ENCODE assay signal across 27 cellular contexts in the genomic region with DNA sequence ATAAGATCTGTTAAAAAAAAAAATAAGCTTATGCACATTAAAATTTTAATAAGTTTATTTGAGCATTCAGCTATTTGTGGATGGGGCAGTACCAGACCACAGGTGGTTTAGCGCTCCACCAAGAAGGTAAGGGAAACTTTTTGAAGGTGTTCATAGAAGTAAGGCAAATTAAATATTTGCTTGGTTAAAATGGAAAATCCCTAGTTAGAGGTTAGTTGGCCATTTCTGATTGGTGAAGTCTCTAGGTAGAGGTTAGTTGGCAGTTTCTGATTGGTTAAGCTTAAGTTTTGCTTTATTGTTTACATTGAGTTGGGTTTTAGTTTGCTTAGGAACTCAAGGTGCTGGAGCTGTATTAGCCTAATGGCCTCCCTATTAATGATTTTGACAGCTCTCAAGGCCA. TPM values are rescaled to one million over a fixed set of nuclear protein-coding genes. Genes with fewer than 3 reads are reported as not detected.
DNase-seq lines count a peak whose midpoint lies in the region; ATAC-seq and TF ChIP-seq lines count a peak whose summit lies in the region.
"Had no signal": no experiment of that assay in that cellular context is flagged by ENCODE, and none has a peak within 500 bp of the region (broad histone marks: within the 10 kb centered on the region; RNA-seq: fewer than 3 reads in every experiment).

No MANE protein-coding gene starts in this region.

- no peak overlapping the region for H3K4me3 Mint-ChIP-seq in activated CD8-positive, alpha-beta T cell treated with anti-CD3 and anti-CD28 coated beads for 36 hours
- no peak overlapping the region for H3K4me3 Mint-ChIP-seq in activated CD8-positive, alpha-beta T cell treated with anti-CD3 and anti-CD28 coated beads, Interleukin-2, amount 10 ng/mL, durations not matched to agents 7 days and 5 days
- no peak overlapping the region for H3K4me3 Mint-ChIP-seq in mesothelial cell of epicardium
- H3K4me3 Mint-ChIP-seq: activated CD4-positive, alpha-beta memory T cell treated with anti-CD3 and anti-CD28 coated beads for 36 hours; activated naive CD8-positive, alpha-beta T cell treated with anti-CD3 and anti-CD28 coated beads for 36 hours; T-cell had no signal

- H3K27ac ChIP-seq in effector memory CD4-positive, alpha-beta T cell (ENCODE audit: insufficient read depth, low read length, poor library complexity, severe bottlenecking) = no peak overlapping the region
- H3K27ac ChIP-seq: brain microvascular endothelial cell, epithelial cell of prostate, right atrium auricular region, suprapubic skin, VCaP had no signal

- H3K36me3 ChIP-seq in effector memory CD4-positive, alpha-beta T cell (ENCODE audit: control insufficient read depth, insufficient read depth, low read length) = no peaks in the 10 kb centered on the region
- H3K36me3 ChIP-seq: brain microvascular endothelial cell, right atrium auricular region, suprapubic skin had no signal

- peak; percentile 4 for DNase-seq in activated CD8-positive, alpha-beta T cell treated with anti-CD3 and anti-CD28 coated beads for 36 hours
- no peak for DNase-seq in activated CD8-positive, alpha-beta T cell treated with anti-CD3 and anti-CD28 coated beads, Interleukin-2, amount 10 ng/mL, durations not matched to agents 7 days and 5 days
- DNase-seq in omental fat pad (ENCODE audit: low spot score) (no peak), COLO829 (ENCODE audit: low spot score) (no peak), mesothelial cell of epicardium (ENCODE audit: low spot score in 2 of 2, unreplicated experiment in 2 of 2) (no peak)
- DNase-seq in effector memory CD4-positive, alpha-beta T cell = no peak
- DNase-seq: 8988T; activated CD4-positive, alpha-beta memory T cell treated with anti-CD3 and anti-CD28 coated beads for 36 hours; activated naive CD8-positive, alpha-beta T cell treated with anti-CD3 and anti-CD28 coated beads for 36 hours; activated T-cell treated with anti-CD3 and anti-CD28 coated beads, Interleukin-2, amount 50 U/mL, for 48 hours; brain microvascular endothelial cell; C1 segment of cervical spinal cord; cortex of kidney; DMS 273 treated with DMSO at 0.1 percent for 48 hours; GF-D8; H7; Karpas-422; NCI-H1092; SHP77; T-cell had no signal

- H3K27me3 Mint-ChIP-seq in activated CD8-positive, alpha-beta T cell treated with anti-CD3 and anti-CD28 coated beads for 36 hours = peaks cover 9% of the 10 kb centered on the region
- peaks cover 26% of the 10 kb centered on the region for H3K27me3 Mint-ChIP-seq in activated CD8-positive, alpha-beta T cell treated with anti-CD3 and anti-CD28 coated beads, Interleukin-2, amount 10 ng/mL, durations not matched to agents 7 days and 5 days (ENCODE audit: low read depth)
- H3K27me3 Mint-ChIP-seq in mesothelial cell of epicardium (ENCODE audit: low read depth) = no peaks in the 10 kb centered on the region

- H3K4me1 ChIP-seq in effector memory CD4-positive, alpha-beta T cell (ENCODE audit: control insufficient read depth, insufficient read depth, low read length, poor library complexity, severe bottlenecking) = no peaks in the 10 kb centered on the region
- H3K4me1 ChIP-seq: right atrium auricular region had no signal

- intact Hi-C loops in activated CD8-positive, alpha-beta T cell treated with anti-CD3 and anti-CD28 coated beads for 36 hours (cut with micrococcal nuclease) = no loop called here

- no peak overlapping the region for H3K27ac Mint-ChIP-seq in activated CD8-positive, alpha-beta T cell treated with anti-CD3 and anti-CD28 coated beads for 36 hours
- H3K27ac Mint-ChIP-seq in activated CD8-positive, alpha-beta T cell treated with anti-CD3 and anti-CD28 coated beads, Interleukin-2, amount 10 ng/mL, durations not matched to agents 7 days and 5 days = no peak overlapping the region
- no peak overlapping the region for H3K27ac Mint-ChIP-seq in mesothelial cell of epicardium
- H3K27ac Mint-ChIP-seq: activated CD4-positive, alpha-beta memory T cell treated with anti-CD3 and anti-CD28 coated beads for 36 hours; activated naive CD8-positive, alpha-beta T cell treated with anti-CD3 and anti-CD28 coated beads for 36 hours; T-cell had no signal

- no peaks in the 10 kb centered on the region for H3K4me1 Mint-ChIP-seq in activated CD8-positive, alpha-beta T cell treated with anti-CD3 and anti-CD28 coated beads for 36 hours (ENCODE audit: low read depth)
- H3K4me1 Mint-ChIP-seq in activated CD8-positive, alpha-beta T cell treated with anti-CD3 and anti-CD28 coated beads, Interleukin-2, amount 10 ng/mL, durations not matched to agents 7 days and 5 days (ENCODE audit: low read depth) = no peaks in the 10 kb centered on the region
- peaks cover 7% of the 10 kb centered on the region for H3K4me1 Mint-ChIP-seq in mesothelial cell of epicardium

- H3K9me3 ChIP-seq in effector memory CD4-positive, alpha-beta T cell (ENCODE audit: control insufficient read depth, low read length) = no peaks in the 10 kb centered on the region
- H3K9me3 ChIP-seq: right atrium auricular region, suprapubic skin had no signal

- H3K9me3 Mint-ChIP-seq in activated CD8-positive, alpha-beta T cell treated with anti-CD3 and anti-CD28 coated beads for 36 hours = no peaks in the 10 kb centered on the region
- no peaks in the 10 kb centered on the region for H3K9me3 Mint-ChIP-seq in activated CD8-positive, alpha-beta T cell treated with anti-CD3 and anti-CD28 coated beads, Interleukin-2, amount 10 ng/mL, durations not matched to agents 7 days and 5 days (ENCODE audit: insufficient read depth)
- peaks cover 4% of the 10 kb centered on the region for H3K9me3 Mint-ChIP-seq in mesothelial cell of epicardium
- H3K9me3 Mint-ChIP-seq: activated CD4-positive, alpha-beta memory T cell treated with anti-CD3 and anti-CD28 coated beads for 36 hours; activated naive CD8-positive, alpha-beta T cell treated with anti-CD3 and anti-CD28 coated beads for 36 hours; T-cell had no signal

- POLR2A ChIA-PET in activated CD8-positive, alpha-beta T cell treated with anti-CD3 and anti-CD28 coated beads for 36 hours (lab: Charles Lee) = interaction anchor here (0.6 to 0.7 kb wide), 2 partner anchors 268 to 1204 kb away, joined by 3 read pairs; no protein-coding TSS in a partner anchor
- POLR2A ChIA-PET in activated CD8-positive, alpha-beta T cell treated with anti-CD3 and anti-CD28 coated beads, Interleukin-2, amount 10 ng/mL, durations not matched to agents 7 days and 5 days (lab: Charles Lee) = interaction anchor here (0.6 kb wide), 1 partner anchor 1374 kb away, joined by 3 read pairs; no protein-coding TSS in a partner anchor

- no peak overlapping the region for H3K4me3 ChIP-seq in effector memory CD4-positive, alpha-beta T cell (ENCODE audit: insufficient read depth, low read depth, low read length, poor library complexity, severe bottlenecking)
- H3K4me3 ChIP-seq: right atrium auricular region, suprapubic skin had no signal

- peaks cover 3% of the 10 kb centered on the region for H3K27me3 ChIP-seq in effector memory CD4-positive, alpha-beta T cell (replicated peaks; ENCODE audit: control insufficient read depth, insufficient read depth, low read length, poor library complexity, severe bottlenecking)
- H3K27me3 ChIP-seq: brain microvascular endothelial cell, right atrium auricular region, suprapubic skin had no signal

- H3K36me3 Mint-ChIP-seq in activated CD8-positive, alpha-beta T cell treated with anti-CD3 and anti-CD28 coated beads for 36 hours (ENCODE audit: low read depth) = no peaks in the 10 kb centered on the region
- no peaks in the 10 kb centered on the region for H3K36me3 Mint-ChIP-seq in activated CD8-positive, alpha-beta T cell treated with anti-CD3 and anti-CD28 coated beads, Interleukin-2, amount 10 ng/mL, durations not matched to agents 7 days and 5 days (ENCODE audit: low read depth)
- no peaks in the 10 kb centered on the region for H3K36me3 Mint-ChIP-seq in mesothelial cell of epicardium
- H3K36me3 Mint-ChIP-seq: activated CD4-positive, alpha-beta memory T cell treated with anti-CD3 and anti-CD28 coated beads for 36 hours; activated naive CD8-positive, alpha-beta T cell treated with anti-CD3 and anti-CD28 coated beads for 36 hours; T-cell had no signal

- TF ChIP-seq CTCF in activated CD8-positive, alpha-beta T cell treated with anti-CD3 and anti-CD28 coated beads for 36 hours (IDR thresholded peaks at IDR 0.05) = no peak
- TF ChIP-seq CTCF in omental fat pad (IDR thresholded peaks at IDR 0.05) (no peak), mesothelial cell of epicardium (IDR thresholded peaks at IDR 0.05; ENCODE audit: unreplicated experiment) (no peak)

- CTCF ChIA-PET in activated CD8-positive, alpha-beta T cell treated with anti-CD3 and anti-CD28 coated beads for 36 hours (lab: Charles Lee) = interaction anchor here (0.7 to 2.1 kb wide), 4 partner anchors 8 to 375 kb away, joined by 3 to 6 read pairs (median 4); no protein-coding TSS in a partner anchor
- CTCF ChIA-PET in activated CD8-positive, alpha-beta T cell treated with anti-CD3 and anti-CD28 coated beads, Interleukin-2, amount 10 ng/mL, durations not matched to agents 7 days and 5 days (lab: Charles Lee) = interaction anchor here (1.0 to 2.3 kb wide), 3 partner anchors 8 to 21 kb away, joined by 3 to 9 read pairs (median 7); no protein-coding TSS in a partner anchor

- ATAC-seq in activated CD8-positive, alpha-beta T cell treated with anti-CD3 and anti-CD28 coated beads for 36 hours = peak; percentile 24
- ATAC-seq in activated CD8-positive, alpha-beta T cell treated with anti-CD3 and anti-CD28 coated beads, Interleukin-2, amount 10 ng/mL, durations not matched to agents 7 days and 5 days = no peak
- ATAC-seq in HG02623 (IDR thresholded peaks at IDR 0.05; ENCODE audit: unreplicated experiment) (peak; percentile 53), HG03457 (IDR thresholded peaks at IDR 0.05; ENCODE audit: unreplicated experiment) (peak; percentile 65), omental fat pad (ENCODE audit: low FRiP score) (no peak)
- ATAC-seq: left lobe of liver, T-cell had no signal

RNA-seq across cellular contexts. Expression of a gene that starts 30.7 kb away (rescaled TPM):
- not detected for total RNA-seq in activated CD8-positive, alpha-beta T cell treated with anti-CD3 and anti-CD28 coated beads for 36 hours
- total RNA-seq in activated CD8-positive, alpha-beta T cell treated with anti-CD3 and anti-CD28 coated beads, Interleukin-2, amount 10 ng/mL, durations not matched to agents 7 days and 5 days = not detected
- total RNA-seq in omental fat pad (under 1 TPM; 0.31 to 0.63 (median 0.46) TPM), mesothelial cell of epicardium (1.6 to 1.9 TPM (median 1.6 TPM) in 3 replicates)

RNA-seq across cellular contexts. Expression of a gene that starts 30.8 kb away (rescaled TPM):
- total RNA-seq in activated CD8-positive, alpha-beta T cell treated with anti-CD3 and anti-CD28 coated beads for 36 hours = 10 to 100 TPM; 33.2 to 34.7 TPM
- 10 to 100 TPM; 19.7 to 22.5 TPM for total RNA-seq in activated CD8-positive, alpha-beta T cell treated with anti-CD3 and anti-CD28 coated beads, Interleukin-2, amount 10 ng/mL, durations not matched to agents 7 days and 5 days
- total RNA-seq in omental fat pad (10 to 100 TPM; 16.7 to 37.2 (median 22.7) TPM), mesothelial cell of epicardium (54.0 to 59.4 TPM (median 58.9 TPM) in 3 replicates)

Comparison
In these comparisons a context has a peak if more than half of its experiments do, and no peak if none do; other contexts are left out.
1. ATAC-seq: peak in activated CD8-positive, alpha-beta T cell treated with anti-CD3 and anti-CD28 coated beads for 36 hours (single experiment), HG02623 (single experiment) and HG03457 (single experiment); none in activated CD8-positive, alpha-beta T cell treated with anti-CD3 and anti-CD28 coated beads, Interleukin-2, amount 10 ng/mL, durations not matched to agents 7 days and 5 days (single experiment) and omental fat pad (single experiment).